ENCODE assay signal across 1 cellular context in genomic region chr1:158819461-158820443, GRCh38.
TF ChIP-seq lines count a peak whose summit lies in the region.

No MANE protein-coding gene starts in this region.

TF ChIP-seq in GM12878, 131 proteins besides CTCF, POLR2A, EP300 and RAD21:
- TF ChIP-seq RUNX3 (IDR thresholded peaks at IDR 0.05; ENCODE audit: low read length) (peak; percentile 59), SRF (IDR thresholded peaks at IDR 0.05; ENCODE audit: low read depth in 2 of 2, low read length in 2 of 2) (peak in 1 of 2 experiments; percentile 66; a peak in 1 of 4 replicates), CHD1 (IDR thresholded peaks at IDR 0.05; ENCODE audit: low read depth, low read length) (no peak), ATF7 (IDR thresholded peaks at IDR 0.05; ENCODE audit: low read depth) (peak; percentile 14; the same call in 1 of the 2 replicates)
